Comparison of ENCODE assay signal across 23 cellular contexts in genomic region chr9:37417252-37417803, GRCh38.
"Had no signal": no experiment of that assay in that cellular context is flagged by ENCODE, and none has a peak within 500 bp of the region (broad histone marks: within the 10 kb centered on the region; RNA-seq: fewer than 3 reads in every experiment).

No MANE protein-coding gene starts in this region.

- H3K4me2 ChIP-seq: hepatocyte had no signal

- H2AFZ ChIP-seq: hepatocyte, parathyroid adenoma had no signal

- H3K4me3 ChIP-seq: cardiac muscle cell, hepatocyte, lung, sigmoid colon, thyroid gland had no signal

- FAIRE-seq: urothelium cell line had no signal

- ATAC-seq: activated CD8-positive, alpha-beta memory T cell treated with anti-CD3 and anti-CD28 coated beads, Interleukin-2, amount 10 ng/mL, durations not matched to agents 7 days and 5 days; activated T-helper 17 cell treated with anti-CD3 and anti-CD28 coated beads, Interleukin-2, amount 50 U/mL, for 72 hours; foreskin keratinocyte; left colon; natural killer cell had no signal

- H3K79me2 ChIP-seq: hepatocyte, parathyroid adenoma had no signal

- H3K36me3 ChIP-seq: cardiac muscle cell, neutrophil, sigmoid colon, thyroid gland had no signal

- H3K4me1 ChIP-seq: parathyroid adenoma had no signal

- DNase-seq: activated B cell treated with CpG ODN at 0.5 μM for 24 hours; activated CD4-positive, alpha-beta memory T cell treated with anti-CD3 and anti-CD28 coated beads, Interleukin-2, amount 10 ng/mL, durations not matched to agents 7 days and 5 days; activated CD4-positive, alpha-beta T cell treated with anti-CD3 and anti-CD28 coated beads for 48 hours; activated CD8-positive, alpha-beta memory T cell treated with anti-CD3 and anti-CD28 coated beads, Interleukin-2, amount 10 ng/mL, durations not matched to agents 7 days and 5 days; activated naive CD4-positive, alpha-beta T cell; activated naive CD8-positive, alpha-beta T cell treated with anti-CD3 and anti-CD28 coated beads for 36 hours; activated T-cell treated with anti-CD3 and anti-CD28 coated beads, Interleukin-2, amount 50 U/mL, for 1 hour; amniotic stem cell; foreskin keratinocyte; left colon; natural killer cell; sigmoid colon; stimulated activated naive CD4-positive, alpha-beta T cell; T-helper 9 cell; thyroid gland had no signal

- H3K9ac ChIP-seq: parathyroid adenoma had no signal

- H3K9me3 ChIP-seq: neutrophil, sigmoid colon, thyroid gland had no signal

- H3K27ac ChIP-seq: cardiac muscle cell, epithelial cell of prostate, foreskin keratinocyte, hepatocyte, neutrophil, parathyroid adenoma, sigmoid colon, thyroid gland had no signal

- H3K27me3 ChIP-seq: cardiac muscle cell, foreskin keratinocyte, hepatocyte, neutrophil, sigmoid colon, thyroid gland had no signal
